ENCODE assay signal across 1 cellular context in genomic region chrX:153688534-153688899, GRCh38.
TF ChIP-seq lines count a peak whose summit lies in the region.

No MANE protein-coding gene starts in this region.

TF ChIP-seq in IMR-90, 13 proteins besides CTCF, POLR2A, EP300 and RAD21 (continued from another document):
- TF ChIP-seq ELK1 (IDR thresholded peaks at IDR 0.05; ENCODE audit: borderline replicate concordance, low read depth, low read length): no peak
- no peak for TF ChIP-seq FOS (IDR thresholded peaks at IDR 0.05; ENCODE audit: low read depth, low read length)
- TF ChIP-seq CHD1 (IDR thresholded peaks at IDR 0.05; ENCODE audit: low read depth, low read length): no peak
- no peak for TF ChIP-seq SMC3 (IDR thresholded peaks at IDR 0.05; ENCODE audit: low read depth, low read length)
